In the genomic region with DNA sequence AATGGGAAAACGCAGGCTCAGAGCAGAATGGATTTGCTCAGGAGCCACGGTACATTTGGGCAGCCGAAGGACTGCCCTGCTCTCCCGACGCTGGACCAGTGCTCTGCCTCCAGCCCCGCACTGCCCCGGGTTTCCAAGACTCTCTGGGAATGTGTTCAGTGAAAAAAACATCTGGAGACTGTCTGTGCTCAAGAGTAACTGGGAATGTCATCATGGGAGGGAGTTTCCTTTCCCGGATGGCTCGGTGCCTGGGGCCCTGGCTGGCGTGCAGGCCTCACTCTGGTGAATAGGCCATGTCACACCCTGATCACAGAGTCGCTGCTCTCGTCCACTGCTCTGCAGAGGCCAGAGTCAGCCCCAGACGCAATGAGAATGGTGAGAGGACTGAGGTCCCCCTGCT, we compare ENCODE assay signal across 10 cellular contexts. TPM values are rescaled to one million over a fixed set of nuclear protein-coding genes. Genes with fewer than 3 reads are reported as not detected.
DNase-seq lines count a peak whose midpoint lies in the region; ATAC-seq and TF ChIP-seq lines count a peak whose summit lies in the region.
"Had no signal": no experiment of that assay in that cellular context is flagged by ENCODE, and none has a peak within 500 bp of the region (broad histone marks: within the 10 kb centered on the region; RNA-seq: fewer than 3 reads in every experiment).

No MANE protein-coding gene starts in this region.

- peaks cover 0 to 3% (median 0%) of the 10 kb centered on the region in 8 donors for H3K9me3 Mint-ChIP-seq in CD4-positive, alpha-beta memory T cell

- peak in 1 of 2 donors; percentile 36 for TF ChIP-seq RAD21 in liver (IDR thresholded peaks at IDR 0.05)

- in situ Hi-C loops in GM23248 (cut with MboI), result loop anchor here (10.0 kb wide), 1 partner anchor 276 kb away; no protein-coding TSS in a partner anchor

- H3K27me3 Mint-ChIP-seq in CD4-positive, alpha-beta memory T cell, result no peaks in the 10 kb centered on the region

- H3K27ac Mint-ChIP-seq in CD4-positive, alpha-beta memory T cell, result no peak overlapping the region

- H3K36me3 ChIP-seq in GM23248 (ENCODE audit: low read depth) (no peaks in the 10 kb centered on the region), liver (ENCODE audit: control insufficient read depth in 4 of 4, insufficient read depth in 3 of 4, low read depth in 1 of 4, low read length in 3 of 4) (no peaks in the 10 kb centered on the region), spleen (no peaks in the 10 kb centered on the region)
- no peaks in the 10 kb centered on the region for H3K36me3 ChIP-seq in CD4-positive, alpha-beta memory T cell (ENCODE audit: insufficient read depth, low read length)

- no peak for TF ChIP-seq POLR2A in spleen (IDR thresholded peaks at IDR 0.05)

- H3K27me3 ChIP-seq in GM23248 (replicated peaks; ENCODE audit: insufficient read depth), result no peaks in the 10 kb centered on the region
- H3K27me3 ChIP-seq in dorsolateral prefrontal cortex, result no peaks in the 10 kb centered on the region
- no peaks in the 10 kb centered on the region for H3K27me3 ChIP-seq in liver (ENCODE audit: control insufficient read depth in 4 of 4, insufficient read depth in 4 of 4, low read length in 3 of 4)
- H3K27me3 ChIP-seq in spleen (replicated peaks in 1 of 7), result no peaks in the 10 kb centered on the region
- no peaks in the 10 kb centered on the region for H3K27me3 ChIP-seq in CD4-positive, alpha-beta memory T cell (ENCODE audit: insufficient read depth, low read length)

- intact Hi-C loops in dorsolateral prefrontal cortex (cut with DNase I), result no loop called here
- intact Hi-C loops in spleen (cut with DNase I; ENCODE audit: low total_unique reads), result no loop called here
- intact Hi-C loops in CD4-positive, alpha-beta memory T cell (cut with micrococcal nuclease), result no loop called here

- no peaks in the 10 kb centered on the region for H3K79me2 ChIP-seq in GM23248 (ENCODE audit: insufficient read depth)

- peaks cover 3 to 9% (median 6%) of the 10 kb centered on the region in 4 donors for H3K4me1 Mint-ChIP-seq in CD4-positive, alpha-beta memory T cell

- H3K36me3 Mint-ChIP-seq in CD4-positive, alpha-beta memory T cell, result no peaks in the 10 kb centered on the region

- DNase-seq in GM23248 (peak; percentile 92), dorsolateral prefrontal cortex (peak in 6 of 10 donors; percentile 20 to 64 (median 55)), spleen (peak; percentile 72)
- DNase-seq in activated CD4-positive, alpha-beta T cell treated with anti-CD3 and anti-CD28 coated beads, Interleukin-2, amount 50 U/mL, for 4 hours, result no peak
- DNase-seq in CD4-positive, alpha-beta memory T cell, result no peak
- DNase-seq: hippocampal formation, KG1 had no signal

- H3K4me1 ChIP-seq in GM23248 (ENCODE audit: insufficient read depth) (peaks cover 16% of the 10 kb centered on the region), liver (ENCODE audit: control insufficient read depth in 4 of 4, insufficient read depth in 4 of 4, low read length in 3 of 4) (peaks cover 3 to 24% (median 21%) of the 10 kb centered on the region in 4 donors), spleen (peaks cover 0 to 19% (median 0%) of the 10 kb centered on the region in 6 donors)
- peaks cover 6% of the 10 kb centered on the region for H3K4me1 ChIP-seq in CD4-positive, alpha-beta memory T cell (ENCODE audit: insufficient read depth, low read length)

- peak overlapping the region; percentile 95 for H2AFZ ChIP-seq in GM23248

- WGBS in GM23248 (ENCODE audit: low coverage in 1 of 2, low lambda C conversion rate in 2 of 2, missing lambda C conversion rate in 2 of 2), 2 experiments, result 2 to 4% methylated on average over 13 of the region's 13 CpGs
- WGBS in liver, result 69% methylated on average over 13 of the region's 13 CpGs
- 59 to 78% (median 75%) methylated on average over 11 to 13 of the region's 13 CpGs for WGBS in spleen, 5 donors

- ATAC-seq in HG02884 (IDR thresholded peaks at IDR 0.05; ENCODE audit: unreplicated experiment) (no peak), GM18511 (IDR thresholded peaks at IDR 0.05; ENCODE audit: unreplicated experiment) (no peak)

- CTCF ChIA-PET in CD4-positive, alpha-beta memory T cell (lab: Charles Lee; ENCODE audit: partially characterized antibody), result no interaction called here

- POLR2A ChIA-PET in CD4-positive, alpha-beta memory T cell (lab: Charles Lee; ENCODE audit: partially characterized antibody), result interaction anchor here (1.5 kb wide), 1 partner anchor 10 kb away, joined by 4 read pairs; the partner anchor contains the start of gene APOL6

- H4K20me1 ChIP-seq in GM23248 (ENCODE audit: insufficient read depth), result no peaks in the 10 kb centered on the region

- no peaks in the 10 kb centered on the region for H3K9me2 ChIP-seq in GM23248 (ENCODE audit: insufficient read depth)

- H3K4me3 Mint-ChIP-seq in CD4-positive, alpha-beta memory T cell, result no peak overlapping the region

- H3K4me3 ChIP-seq in GM23248, result no peak overlapping the region
- H3K4me3 ChIP-seq in dorsolateral prefrontal cortex, result no peak overlapping the region
- no peak overlapping the region for H3K4me3 ChIP-seq in liver (ENCODE audit: low read depth in 1 of 3, low read length in 3 of 3)
- H3K4me3 ChIP-seq in spleen, result no peak overlapping the region
- no peak overlapping the region for H3K4me3 ChIP-seq in CD4-positive, alpha-beta memory T cell (ENCODE audit: low read length in 2 of 2)

- TF ChIP-seq CTCF in dorsolateral prefrontal cortex (IDR thresholded peaks at IDR 0.05 in 54 of 56, conservative IDR thresholded peaks at IDR 0.05 in 2 of 56; ENCODE audit: low read depth in 1 of 56, partially characterized antibody in 56 of 56), result peak in 1 of 56 donors; percentile 21
- no peak for TF ChIP-seq CTCF in liver (IDR thresholded peaks at IDR 0.05; ENCODE audit: low read depth, low read length, missing input control)
- no peak for TF ChIP-seq CTCF in spleen (IDR thresholded peaks at IDR 0.05 in 8 of 11, conservative IDR thresholded peaks at IDR 0.05 in 3 of 11)

- H3K9ac ChIP-seq in GM23248, result peak overlapping the region; percentile 88
- H3K9ac ChIP-seq in liver (ENCODE audit: low read depth in 1 of 2, low read length in 2 of 2), result no peak overlapping the region

- H3K4me2 ChIP-seq in GM23248 (ENCODE audit: unreplicated experiment), result peak overlapping the region; percentile 70

- H3K27ac ChIP-seq in GM23248 (peak overlapping the region; percentile 91), dorsolateral prefrontal cortex (peak overlapping the region in 46 of 59 donors; percentile 0 to 80 (median 42)), liver (ENCODE audit: low read depth in 1 of 2, low read length in 2 of 2) (peak overlapping the region; percentile 15 to 53), spleen (peak overlapping the region in 7 of 8 donors; percentile 33 to 75 (median 63))
- no peak overlapping the region for H3K27ac ChIP-seq in CD4-positive, alpha-beta memory T cell (ENCODE audit: low read depth, low read length)

- peaks cover 6% of the 10 kb centered on the region; the same call in 1 of the 2 replicates for H3F3A ChIP-seq in GM23248 (ENCODE audit: insufficient read depth)

- H3K9me3 ChIP-seq in GM23248 (ENCODE audit: low read depth) (no peaks in the 10 kb centered on the region), liver (ENCODE audit: control insufficient read depth in 4 of 4, low read length in 3 of 4) (no peaks in the 10 kb centered on the region), spleen (no peaks in the 10 kb centered on the region)
- no peaks in the 10 kb centered on the region for H3K9me3 ChIP-seq in CD4-positive, alpha-beta memory T cell (ENCODE audit: control insufficient read depth in 1 of 2, low read length in 2 of 2)

TF ChIP-seq in liver, 16 proteins besides CTCF, POLR2A, EP300 and RAD21 (continues in another document):
- TF ChIP-seq GABPA (IDR thresholded peaks at IDR 0.05 in 1 of 2, conservative IDR thresholded peaks at IDR 0.05 in 1 of 2), result no peak
- TF ChIP-seq HNF4G (IDR thresholded peaks at IDR 0.05), result no peak
- no peak for TF ChIP-seq EGR1 (IDR thresholded peaks at IDR 0.05; ENCODE audit: low read depth in 2 of 2)
- TF ChIP-seq MAX (IDR thresholded peaks at IDR 0.05), result peak; percentile 36
- no peak for TF ChIP-seq JUND (IDR thresholded peaks at IDR 0.05)

RNA-seq across cellular contexts. Expression of gene APOL6, which starts 9.8 kb away (rescaled TPM):
- total RNA-seq in GM23248 (2014; rRNA removed; shearing (Covaris generic)), result 20.4 and 20.8 TPM in 2 replicates
- polyA plus RNA-seq in GM23248 (2016; fragmentation: Nextera tagmentation; extraction: Ambion mirVana) (7.1 and 8.0 TPM in 2 replicates), liver (10 to 100 TPM; 10.3 to 20.8 TPM), spleen (1 to 10 TPM; 4.4 to 7.3 (median 4.4) TPM)
- total RNA-seq in dorsolateral prefrontal cortex (10 to 100 TPM in 14 of 120 experiments, 1 to 10 TPM in 106; 2.4 to 20.4 (median 4.9) TPM), liver (10 to 100 TPM; 13.7 to 80.1 TPM), spleen (10 to 100 TPM; 33.5 to 48.1 (median 39.9) TPM)
- total RNA-seq in CD4-positive, alpha-beta memory T cell, result 10 to 100 TPM; 50.6 to 52.0 TPM
- 10 to 100 TPM in 1 of 2 donors, 1 to 10 TPM in 1; 8.5 to 24.1 TPM for polyA plus RNA-seq in CD4-positive, alpha-beta memory T cell

RNA-seq across cellular contexts. Expression of gene MB, which starts 21.3 kb away (rescaled TPM):
- total RNA-seq in GM23248 (2014; rRNA removed; shearing (Covaris generic)), result not detected in 2 replicates
- polyA plus RNA-seq in GM23248 (2016; fragmentation: Nextera tagmentation; extraction: Ambion mirVana) (0.47 TPM in 1 of 2 replicates, not detected in the other), liver (under 1 TPM in 1 of 2 donors, not detected in 1; 0.13 TPM), spleen (1 to 10 TPM in 2 of 3 donors, under 1 TPM in 1; 0.93 to 5.0 (median 1.2) TPM)
- total RNA-seq in dorsolateral prefrontal cortex (1 to 10 TPM in 10 of 120 experiments, under 1 TPM in 19, not detected in 91; 0.40 to 1.4 (median 0.80) TPM), liver (under 1 TPM in 1 of 2 donors, not detected in 1; 0.25 TPM), spleen (under 1 TPM in 1 of 7 donors, not detected in 6; 0.64 TPM)
- not detected for total RNA-seq in CD4-positive, alpha-beta memory T cell
- polyA plus RNA-seq in CD4-positive, alpha-beta memory T cell, result not detected

Comparison
In these comparisons a context has a peak if more than half of its experiments do, and no peak if none do; other contexts are left out.
1. DNase-seq: peak in GM23248 (single experiment), dorsolateral prefrontal cortex (6 of 10) and spleen (single experiment); none in activated CD4-positive, alpha-beta T cell treated with anti-CD3 and anti-CD28 coated beads, Interleukin-2, amount 50 U/mL, for 4 hours (0 of 2) and CD4-positive, alpha-beta memory T cell (0 of 5).